In genomic region chr12:26791328-26791791, GRCh38 we compare ENCODE assay signal across 9 cellular contexts. TPM values are rescaled to one million over a fixed set of nuclear protein-coding genes. Genes with fewer than 3 reads are reported as not detected.
A peak's percentile ranks its signal among the peaks of the same experiment; 100 is the strongest.
DNase-seq lines count a peak whose midpoint lies in the region; ATAC-seq and TF ChIP-seq lines count a peak whose summit lies in the region.
"Had no signal": no experiment of that assay in that cellular context is flagged by ENCODE, and none has a peak within 500 bp of the region (broad histone marks: within the 10 kb centered on the region; RNA-seq: fewer than 3 reads in every experiment).

No MANE protein-coding gene starts in this region.

- intact Hi-C loops in Right ventricle myocardium superior (cut with DNase I) (no loop called here), left ventricle myocardium inferior (cut with micrococcal nuclease) (no loop called here), upper lobe of right lung (cut with DNase I) (no loop called here)

- H3K27me3 ChIP-seq in left ventricle myocardium inferior (ENCODE audit: low read depth): no peaks in the 10 kb centered on the region
- H3K27me3 ChIP-seq in upper lobe of right lung: no peaks in the 10 kb centered on the region

- DNase-seq in Right ventricle myocardium superior (no peak), left ventricle myocardium inferior (no peak), Kasumi-1 (lab: John Stamatoyannopoulos, UW) (peak; percentile 67 to 70), fibroblast of gingiva (ENCODE audit: low read depth) (peak; percentile 49), upper lobe of right lung (no peak), NCI-H1092 treated with DMSO at 0.1 percent for 48 hours (lab: John Stamatoyannopoulos, UW) (no peak), COLO668 (lab: John Stamatoyannopoulos, UW; ENCODE audit: unreplicated experiment) (no peak), DMS153 (lab: John Stamatoyannopoulos, UW) (no peak)

- H3K27ac ChIP-seq in left ventricle myocardium inferior (replicated peaks): no peak overlapping the region
- no peak overlapping the region for H3K27ac ChIP-seq in upper lobe of right lung
- H3K27ac ChIP-seq: thoracic aorta had no signal

- ATAC-seq in Right ventricle myocardium superior (ENCODE audit: poor library complexity) (peak; percentile 53), upper lobe of right lung (peak; percentile 83)

- TF ChIP-seq CTCF in left ventricle myocardium inferior (IDR thresholded peaks at IDR 0.05; ENCODE audit: borderline replicate concordance) (no peak), upper lobe of right lung (IDR thresholded peaks at IDR 0.05) (no peak)

- peaks cover 36% of the 10 kb centered on the region for H3K4me1 ChIP-seq in left ventricle myocardium inferior
- peaks cover 30% of the 10 kb centered on the region for H3K4me1 ChIP-seq in upper lobe of right lung

- H3K4me3 ChIP-seq in left ventricle myocardium inferior (no peak overlapping the region), upper lobe of right lung (no peak overlapping the region)
- H3K4me3 ChIP-seq: thoracic aorta had no signal

- no peaks in the 10 kb centered on the region for H3K9me3 ChIP-seq in left ventricle myocardium inferior (replicated peaks)
- H3K9me3 ChIP-seq in upper lobe of right lung: no peaks in the 10 kb centered on the region
- H3K9me3 ChIP-seq: thoracic aorta had no signal

- H3K36me3 ChIP-seq in left ventricle myocardium inferior (no peaks in the 10 kb centered on the region), upper lobe of right lung (no peaks in the 10 kb centered on the region)
- H3K36me3 ChIP-seq: thoracic aorta had no signal

RNA-seq across cellular contexts. Expression of gene ITPR2, which starts 41.6 kb away (rescaled TPM):
- 10.0 TPM for total RNA-seq in Right ventricle myocardium superior
- total RNA-seq in left ventricle myocardium inferior: 15.8 TPM
- 50.8 TPM for total RNA-seq in upper lobe of right lung

Comparison
In these comparisons a context has a peak if more than half of its experiments do, and no peak if none do; other contexts are left out.
1. DNase-seq: peak in Kasumi-1 (2 of 2) and fibroblast of gingiva (single experiment); none in Right ventricle myocardium superior (single experiment), left ventricle myocardium inferior (single experiment), upper lobe of right lung (single experiment), NCI-H1092 treated with DMSO at 0.1 percent for 48 hours (single experiment), COLO668 (single experiment) and DMS153 (single experiment).